ENCODE assay signal across 6 cellular contexts in genomic region chr3:197667293-197667692, GRCh38.
DNase-seq lines count a peak whose midpoint lies in the region; ATAC-seq and TF ChIP-seq lines count a peak whose summit lies in the region.
"Not testable (repeated sequence)": the region's sequence is repeated elsewhere in the genome, so short reads cannot be mapped to it uniquely, and the experiment has no call there.

No MANE protein-coding gene starts in this region.

- not testable (repeated sequence) for TF ChIP-seq CTCF in HFFc6 (IDR thresholded peaks at IDR 0.05); WTC11 (IDR thresholded peaks at IDR 0.05); body of pancreas (IDR thresholded peaks at IDR 0.05); nephron progenitor cell (IDR thresholded peaks at IDR 0.05)

- peaks cover 10% of the 10 kb centered on the region; the same call in 1 of the 2 replicates for H3K4me1 Mint-ChIP-seq in HFFc6 (ENCODE audit: low read depth)
- not testable (repeated sequence) for H3K4me1 Mint-ChIP-seq in WTC11, memory B cell, nephron progenitor cell
- H3K4me1 Mint-ChIP-seq in stimulated activated naive B cell treated with anti-CD40 and anti-IgM and Interleukin-4, amounts not matched to agents 10 μg/mL and 1 μg/mL and 100 μg/mL, for 72 hours: peaks cover 8 to 16% of the 10 kb centered on the region in 2 donors

- H3K9me3 ChIP-seq in body of pancreas: not testable (repeated sequence)

- CTCF ChIA-PET in WTC11 (lab: Charles Lee): interaction anchor here (0.7 kb wide), 1 partner anchor 68 kb away, joined by 3 read pairs; no protein-coding TSS in a partner anchor

- peaks cover 10% of the 10 kb centered on the region for H3K36me3 Mint-ChIP-seq in HFFc6 (ENCODE audit: low read depth)
- H3K36me3 Mint-ChIP-seq in WTC11; memory B cell; nephron progenitor cell (ENCODE audit: low read depth): not testable (repeated sequence)
- peaks cover 8 to 19% of the 10 kb centered on the region in 2 donors for H3K36me3 Mint-ChIP-seq in stimulated activated naive B cell treated with anti-CD40 and anti-IgM and Interleukin-4, amounts not matched to agents 10 μg/mL and 1 μg/mL and 100 μg/mL, for 72 hours

- not testable (repeated sequence) for H3K27me3 Mint-ChIP-seq in HFFc6 (ENCODE audit: insufficient read depth); WTC11 (ENCODE audit: low read depth); memory B cell; stimulated activated naive B cell treated with anti-CD40 and anti-IgM and Interleukin-4, amounts not matched to agents 10 μg/mL and 1 μg/mL and 100 μg/mL, for 72 hours
- peaks cover 15% of the 10 kb centered on the region for H3K27me3 Mint-ChIP-seq in nephron progenitor cell (ENCODE audit: low read depth, poor library complexity)

- H3K27me3 ChIP-seq in body of pancreas: not testable (repeated sequence)

- H3K4me3 ChIP-seq in body of pancreas: not testable (repeated sequence)

- H3K27ac ChIP-seq in body of pancreas: peak overlapping the region; percentile 61 to 69 (median 64)

- H3K9me3 Mint-ChIP-seq in HFFc6; WTC11; memory B cell; nephron progenitor cell; stimulated activated naive B cell treated with anti-CD40 and anti-IgM and Interleukin-4, amounts not matched to agents 10 μg/mL and 1 μg/mL and 100 μg/mL, for 72 hours: not testable (repeated sequence)

- TF ChIP-seq POLR2A in body of pancreas (IDR thresholded peaks at IDR 0.05): not testable (repeated sequence)

- POLR2A ChIA-PET in WTC11 (lab: Charles Lee): not testable (repeated sequence)

- H3K27ac Mint-ChIP-seq in HFFc6 (peak overlapping the region; percentile 51; the same call in 1 of the 2 replicates), WTC11 (0 out of 2 replicates have a peak overlapping the region, but pooled peaks have one; percentile 68), memory B cell (peak overlapping the region; percentile 51), nephron progenitor cell (peak overlapping the region; percentile 18)
- H3K27ac Mint-ChIP-seq in stimulated activated naive B cell treated with anti-CD40 and anti-IgM and Interleukin-4, amounts not matched to agents 10 μg/mL and 1 μg/mL and 100 μg/mL, for 72 hours: peak overlapping the region; percentile 82

- H3K36me3 ChIP-seq in body of pancreas (replicated peaks in 1 of 2; ENCODE audit: insufficient read depth in 1 of 2, low read depth in 2 of 2): not testable (repeated sequence)

- H3K4me3 Mint-ChIP-seq in HFFc6, WTC11, memory B cell, nephron progenitor cell: not testable (repeated sequence)
- peak overlapping the region in 1 of 2 donors; percentile 36 for H3K4me3 Mint-ChIP-seq in stimulated activated naive B cell treated with anti-CD40 and anti-IgM and Interleukin-4, amounts not matched to agents 10 μg/mL and 1 μg/mL and 100 μg/mL, for 72 hours

- not testable (repeated sequence) for ATAC-seq in WTC11; body of pancreas; memory B cell (ENCODE audit: low read depth); stimulated activated naive B cell treated with anti-CD40 and anti-IgM and Interleukin-4, amounts not matched to agents 10 μg/mL and 1 μg/mL and 100 μg/mL, for 72 hours (replicated peaks)

- not testable (repeated sequence) for DNase-seq in HFFc6; WTC11 (ENCODE audit: low spot score); body of pancreas; memory B cell (ENCODE audit: low spot score in 2 of 2); nephron progenitor cell; stimulated activated naive B cell treated with anti-CD40 and anti-IgM and Interleukin-4, amounts not matched to agents 10 μg/mL and 1 μg/mL and 100 μg/mL, for 72 hours

- peaks cover 35% of the 10 kb centered on the region for H3K4me1 ChIP-seq in body of pancreas

- intact Hi-C loops in body of pancreas (cut with DNase I): not testable (repeated sequence)

- WGBS in body of pancreas, 2 donors: 100% methylated on average over 1 of the region's 3 CpGs

Comparison
In these comparisons a context has a peak if more than half of its experiments do, and no peak if none do; other contexts are left out.
1. H3K27ac Mint-ChIP-seq: peak in every context shown above with its lines; median percentile 82 in stimulated activated naive B cell treated with anti-CD40 and anti-IgM and Interleukin-4, amounts not matched to agents 10 μg/mL and 1 μg/mL and 100 μg/mL, for 72 hours; 68 in WTC11; 51 in HFFc6; 51 in memory B cell; 18 in nephron progenitor cell.